Comparison of ENCODE assay signal across 2 cellular contexts in genomic region chr19:19750842-19751790, GRCh38.
TF ChIP-seq lines count a peak whose summit lies in the region.

No MANE protein-coding gene starts in this region.

TF ChIP-seq in SK-N-SH, 30 proteins besides CTCF, POLR2A, EP300 and RAD21 (continued from another document):
- TF ChIP-seq TEAD4 (IDR thresholded peaks at IDR 0.05; ENCODE audit: borderline replicate concordance, insufficient read depth) = no peak
- TF ChIP-seq GATA2 (CRISPR knock-in tag; IDR thresholded peaks at IDR 0.05) = no peak
- TF ChIP-seq JUND (IDR thresholded peaks at IDR 0.05) = no peak
- TF ChIP-seq MXI1 (IDR thresholded peaks at IDR 0.05; ENCODE audit: low read depth, low read length) = no peak
- TF ChIP-seq NFIC (IDR thresholded peaks at IDR 0.05; ENCODE audit: borderline replicate concordance) = no peak
- TF ChIP-seq RFX5 (IDR thresholded peaks at IDR 0.05; ENCODE audit: low read length) = no peak
- no peak for TF ChIP-seq FOXM1 (IDR thresholded peaks at IDR 0.05; ENCODE audit: low read depth)
- TF ChIP-seq YY1 (IDR thresholded peaks at IDR 0.05; ENCODE audit: low read depth) = no peak
- TF ChIP-seq, protein P1, sequence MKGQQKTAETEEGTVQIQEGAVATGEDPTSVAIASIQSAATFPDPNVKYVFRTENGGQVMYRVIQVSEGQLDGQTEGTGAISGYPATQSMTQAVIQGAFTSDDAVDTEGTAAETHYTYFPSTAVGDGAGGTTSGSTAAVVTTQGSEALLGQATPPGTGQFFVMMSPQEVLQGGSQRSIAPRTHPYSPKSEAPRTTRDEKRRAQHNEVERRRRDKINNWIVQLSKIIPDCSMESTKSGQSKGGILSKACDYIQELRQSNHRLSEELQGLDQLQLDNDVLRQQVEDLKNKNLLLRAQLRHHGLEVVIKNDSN (IDR thresholded peaks at IDR 0.05; ENCODE audit: borderline replicate concordance, low read depth) = no peak
- no peak for TF ChIP-seq RCOR1 (IDR thresholded peaks at IDR 0.05; ENCODE audit: low read length)
- TF ChIP-seq CHD2 (IDR thresholded peaks at IDR 0.05; ENCODE audit: low read length, partially characterized antibody) = no peak
- no peak for TF ChIP-seq FOSL2 (IDR thresholded peaks at IDR 0.05; ENCODE audit: borderline replicate concordance, low read depth)
- TF ChIP-seq ELF1 (IDR thresholded peaks at IDR 0.05) = no peak
- TF ChIP-seq MEF2A (IDR thresholded peaks at IDR 0.05; ENCODE audit: borderline replicate concordance, low read depth) = no peak

TF ChIP-seq in SK-N-SH treated with all-trans-retinoic acid at 6 μM for 48 hours, 23 proteins besides CTCF, POLR2A, EP300 and RAD21 (continued from another document):
- TF ChIP-seq, protein P2, sequence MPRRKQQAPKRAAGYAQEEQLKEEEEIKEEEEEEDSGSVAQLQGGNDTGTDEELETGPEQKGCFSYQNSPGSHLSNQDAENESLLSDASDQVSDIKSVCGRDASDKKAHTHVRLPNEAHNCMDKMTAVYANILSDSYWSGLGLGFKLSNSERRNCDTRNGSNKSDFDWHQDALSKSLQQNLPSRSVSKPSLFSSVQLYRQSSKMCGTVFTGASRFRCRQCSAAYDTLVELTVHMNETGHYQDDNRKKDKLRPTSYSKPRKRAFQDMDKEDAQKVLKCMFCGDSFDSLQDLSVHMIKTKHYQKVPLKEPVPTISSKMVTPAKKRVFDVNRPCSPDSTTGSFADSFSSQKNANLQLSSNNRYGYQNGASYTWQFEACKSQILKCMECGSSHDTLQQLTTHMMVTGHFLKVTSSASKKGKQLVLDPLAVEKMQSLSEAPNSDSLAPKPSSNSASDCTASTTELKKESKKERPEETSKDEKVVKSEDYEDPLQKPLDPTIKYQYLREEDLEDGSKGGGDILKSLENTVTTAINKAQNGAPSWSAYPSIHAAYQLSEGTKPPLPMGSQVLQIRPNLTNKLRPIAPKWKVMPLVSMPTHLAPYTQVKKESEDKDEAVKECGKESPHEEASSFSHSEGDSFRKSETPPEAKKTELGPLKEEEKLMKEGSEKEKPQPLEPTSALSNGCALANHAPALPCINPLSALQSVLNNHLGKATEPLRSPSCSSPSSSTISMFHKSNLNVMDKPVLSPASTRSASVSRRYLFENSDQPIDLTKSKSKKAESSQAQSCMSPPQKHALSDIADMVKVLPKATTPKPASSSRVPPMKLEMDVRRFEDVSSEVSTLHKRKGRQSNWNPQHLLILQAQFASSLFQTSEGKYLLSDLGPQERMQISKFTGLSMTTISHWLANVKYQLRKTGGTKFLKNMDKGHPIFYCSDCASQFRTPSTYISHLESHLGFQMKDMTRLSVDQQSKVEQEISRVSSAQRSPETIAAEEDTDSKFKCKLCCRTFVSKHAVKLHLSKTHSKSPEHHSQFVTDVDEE (CRISPR knock-in tag; IDR thresholded peaks at IDR 0.05) = no peak
- TF ChIP-seq ESRRG (CRISPR knock-in tag; IDR thresholded peaks at IDR 0.05) (no peak), SNAI2 (CRISPR knock-in tag; IDR thresholded peaks at IDR 0.05) (no peak), ZFP3 (CRISPR knock-in tag; IDR thresholded peaks at IDR 0.05) (no peak), ZNF70 (CRISPR knock-in tag; IDR thresholded peaks at IDR 0.05) (no peak), ZC3H10 (CRISPR knock-in tag; IDR thresholded peaks at IDR 0.05) (no peak)
